In the genomic region with DNA sequence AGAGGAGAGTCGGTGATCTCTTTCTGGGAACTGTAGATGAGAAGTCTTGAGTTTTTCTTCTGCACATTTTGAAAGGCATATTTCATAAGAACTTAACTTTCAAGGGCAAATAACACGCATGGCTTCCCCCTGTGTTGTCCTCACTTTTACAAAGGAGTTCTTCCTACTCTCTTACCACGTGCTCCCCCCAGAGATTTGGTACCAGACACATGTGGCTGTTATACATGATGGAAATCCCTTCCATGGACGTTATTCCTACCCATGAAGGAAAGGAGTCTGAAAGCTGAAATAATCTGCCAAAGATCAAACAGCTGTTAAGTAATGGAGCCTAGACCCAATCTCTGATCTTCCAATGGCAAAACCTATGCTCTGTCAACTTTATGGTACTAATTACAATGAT, we compare ENCODE assay signal across 27 cellular contexts. TPM values are rescaled to one million over a fixed set of nuclear protein-coding genes. Genes with fewer than 3 reads are reported as not detected.
"Had no signal": no experiment of that assay in that cellular context is flagged by ENCODE, and none has a peak within 500 bp of the region (broad histone marks: within the 10 kb centered on the region; RNA-seq: fewer than 3 reads in every experiment).

No MANE protein-coding gene starts in this region.

- H3K9ac ChIP-seq: KMS-11, SK-N-SH had no signal

- H3K27ac ChIP-seq: KMS-11 had no signal

- ATAC-seq: K562, T-cell had no signal

- H3K4me2 ChIP-seq: KMS-11, SK-N-SH had no signal

- H3K36me3 Mint-ChIP-seq: T-cell had no signal

- H3K9me2 ChIP-seq: SK-N-SH had no signal

- H3K4me3 Mint-ChIP-seq: T-cell; T-helper 1 cell treated with Interleukin-12 subunit alpha and Interleukin-12 subunit beta and Interleukin-4 antibody, amounts not matched to agents 30 μg/mL and 1 μg/mL, for 36 hours had no signal

- H3K27ac Mint-ChIP-seq: T-cell; T-helper 1 cell treated with Interleukin-12 subunit alpha and Interleukin-12 subunit beta and Interleukin-4 antibody, amounts not matched to agents 30 μg/mL and 1 μg/mL, for 36 hours had no signal

- H3K9me3 Mint-ChIP-seq: T-cell; T-helper 1 cell treated with Interleukin-12 subunit alpha and Interleukin-12 subunit beta and Interleukin-4 antibody, amounts not matched to agents 30 μg/mL and 1 μg/mL, for 36 hours had no signal

- FAIRE-seq: K562, RCC 7860 had no signal

- DNase-seq: IMR-90, Kasumi-1, MM.1S, NCI-H1048, NCI-H1105, NCI-H1436 treated with DMSO at 0.1 percent for 48 hours, NCI-H1694, NCI-H187 treated with DMSO at 0.1 percent for 48 hours, NCI-H2029 treated with DMSO at 0.1 percent for 48 hours, NCI-H226, NCI-H446, NCI-H510A, NCI-H524 treated with DMSO at 0.1 percent for 48 hours, NCI-H774, Right ventricle myocardium superior, RPMI8226, SIG-M5, SK-N-SH, SW 1271, T-cell had no signal

- H3K4me3 ChIP-seq: K562 had no signal

- H3K9me3 ChIP-seq: SK-N-SH had no signal

RNA-seq across cellular contexts. Expression of gene IL5RA, which starts 4.4 kb away (rescaled TPM):
- total RNA-seq: HT-29, IMR-90, M059J, SK-MEL-5 had no signal
- polyA plus RNA-seq: IMR-90, SK-N-SH had no signal
